23 cellular contexts compared by ENCODE assay signal in the genomic region with DNA sequence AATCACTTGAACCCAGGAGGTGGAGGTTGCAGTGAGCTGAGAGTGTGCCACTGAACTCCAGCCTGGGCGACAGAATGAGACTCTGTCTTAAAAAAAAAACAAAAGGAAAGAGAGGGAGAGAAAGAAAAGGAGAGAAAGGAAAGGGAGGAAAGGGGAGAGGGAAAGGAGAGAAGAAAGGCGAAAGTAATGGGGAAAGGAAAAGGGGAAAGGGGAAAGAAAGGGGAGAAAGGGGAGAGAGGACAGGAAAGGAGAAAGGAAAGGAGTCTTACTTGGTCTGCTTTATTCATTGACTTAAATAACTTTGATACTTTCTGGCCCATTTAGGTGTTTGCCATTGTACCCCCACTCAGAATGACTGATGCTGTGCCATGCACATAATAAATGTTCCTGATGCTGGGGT. TPM values are rescaled to one million over a fixed set of nuclear protein-coding genes. Genes with fewer than 3 reads are reported as not detected.
DNase-seq lines count a peak whose midpoint lies in the region; ATAC-seq, FAIRE-seq and TF ChIP-seq lines count a peak whose summit lies in the region.
"Had no signal": no experiment of that assay in that cellular context is flagged by ENCODE, and none has a peak within 500 bp of the region (broad histone marks: within the 10 kb centered on the region; RNA-seq: fewer than 3 reads in every experiment).

No MANE protein-coding gene starts in this region.

- in situ Hi-C loops in K562 (cut with MboI): no loop called here
- in situ Hi-C loops in KBM-7 (cut with MboI; ENCODE audit: low pct_unique_long_range_greater_than_20kb, low sequenced_read_pairs): no loop called here

- peaks cover 38% of the 10 kb centered on the region for H3K36me3 Mint-ChIP-seq in T-helper 2 cell treated with Interferon-gamma antibody and Interleukin-4, amounts not matched to agents 5 μg/mL and 100 μg/mL, for 36 hours (ENCODE audit: low read depth)

- no peak for DNase-seq in T-helper 2 cell treated with Interferon-gamma antibody and Interleukin-4, amounts not matched to agents 5 μg/mL and 100 μg/mL, for 36 hours (ENCODE audit: low spot score)
- no peak for DNase-seq in T-helper 2 cell
- no peak for DNase-seq in K562 (ENCODE audit: extremely low read depth in 1 of 4, low spot score in 3 of 4)
- DNase-seq in mesendoderm: no peak
- DNase-seq in KBM-7: no peak
- DNase-seq: AML-193; Caco-2; Calu3; CD4-positive, alpha-beta T cell; CD8-positive, alpha-beta T cell; DMS79 treated with DMSO at 0.1 percent for 48 hours; GF-D8 had no signal

- peak overlapping the region; percentile 2 for H3K27ac Mint-ChIP-seq in T-helper 2 cell treated with Interferon-gamma antibody and Interleukin-4, amounts not matched to agents 5 μg/mL and 100 μg/mL, for 36 hours
- H3K27ac Mint-ChIP-seq: B cell; CD4-positive, alpha-beta T cell; CD8-positive, alpha-beta T cell had no signal

- POLR2A ChIA-PET in HEK293 (lab: Yijun Ruan, JAX) (no interaction called here), K562 (lab: Yijun Ruan, JAX) (interaction anchor here (0.8 to 1.7 kb wide), 4 partner anchors 9 to 15 kb away, joined by 3 to 11 read pairs (median 5); no protein-coding TSS in a partner anchor)

- H3K27me3 ChIP-seq in K562 (ENCODE audit: control insufficient read depth in 2 of 2, insufficient read depth in 2 of 2, low read length in 2 of 2) (no peaks in the 10 kb centered on the region), mesendoderm (ENCODE audit: insufficient read depth, low read length, poor library complexity) (no peaks in the 10 kb centered on the region)
- H3K27me3 ChIP-seq: BLaER1 treated with 17β-estradiol and CSF1 and Interleukin-3, amounts not matched to agents 10 nM and 100 nM had no signal

- intact Hi-C loops in K562 (cut with micrococcal nuclease): no loop called here

- no peak for TF ChIP-seq EP300 in K562 (IDR thresholded peaks at IDR 0.05; ENCODE audit: low read length)

- 57% methylated on average over 1 of the region's 2 CpGs for WGBS in K562 (ENCODE audit: insufficient coverage, low coverage, missing lambda C conversion rate)
- 100% methylated on average over 1 of the region's 2 CpGs for WGBS in mesendoderm (ENCODE audit: extremely low coverage, insufficient coverage, low lambda C conversion rate)

- no peak overlapping the region for H3K9ac ChIP-seq in K562 (ENCODE audit: insufficient read depth in 1 of 2, low read depth in 2 of 2, low read length in 2 of 2)
- H3K9ac ChIP-seq in mesendoderm (ENCODE audit: low read length): no peak overlapping the region
- H3K9ac ChIP-seq: BLaER1 treated with 17β-estradiol and CSF1 and Interleukin-3, amounts not matched to agents 10 nM and 100 nM had no signal

- no peak overlapping the region for H3K4ac ChIP-seq in mesendoderm (ENCODE audit: low read depth, low read length)

- no peak overlapping the region for H3K23ac ChIP-seq in mesendoderm (ENCODE audit: low read length)

- H3K4me2 ChIP-seq in K562 (ENCODE audit: insufficient read depth, low read length) (no peak overlapping the region), mesendoderm (ENCODE audit: low read length) (no peak overlapping the region)
- H3K4me2 ChIP-seq: A549; BLaER1 treated with 17β-estradiol and CSF1 and Interleukin-3, amounts not matched to agents 10 nM and 100 nM had no signal

- H3K4me1 ChIP-seq in HEK293 (ENCODE audit: control insufficient read depth, insufficient read depth, low read length) (no peaks in the 10 kb centered on the region), K562 (replicated peaks in 1 of 2; ENCODE audit: control insufficient read depth in 2 of 2, insufficient read depth in 2 of 2, low read length in 2 of 2) (peaks cover 0 to 7% of the 10 kb centered on the region in 2 experiments; a peak in 3 of 5 replicates), mesendoderm (ENCODE audit: control insufficient read depth, low read depth, low read length) (no peaks in the 10 kb centered on the region)
- H3K4me1 ChIP-seq: Caco-2 had no signal

- H2BK120ac ChIP-seq in mesendoderm (ENCODE audit: low read depth, low read length): no peak overlapping the region

- no peak for FAIRE-seq in K562 (lab: Jason Lieb, UNC)
- FAIRE-seq: A549, D721Med, G401.6, GM12891, GM19239 had no signal

- no peaks in the 10 kb centered on the region for H3K79me1 ChIP-seq in mesendoderm (ENCODE audit: low read length)

- H4K20me1 ChIP-seq in K562 (replicated peaks; ENCODE audit: control insufficient read depth, insufficient read depth, low read length): no peaks in the 10 kb centered on the region

- no peak overlapping the region for H2AK5ac ChIP-seq in mesendoderm (ENCODE audit: low read length)

- no peak for TF ChIP-seq RAD21 in K562 (CRISPR knock-in tag; conservative IDR thresholded peaks at IDR 0.05 in 1 of 2, IDR thresholded peaks at IDR 0.05 in 1 of 2)

- H3K56ac ChIP-seq in mesendoderm (ENCODE audit: low read length): no peak overlapping the region

- H3K4me3 ChIP-seq in HEK293 (ENCODE audit: low read depth, low read length) (no peak overlapping the region), K562 (no peak overlapping the region), mesendoderm (ENCODE audit: low read length) (no peak overlapping the region)
- H3K4me3 ChIP-seq: A549; BLaER1 treated with 17β-estradiol and CSF1 and Interleukin-3, amounts not matched to agents 10 nM and 100 nM had no signal

- H4K5ac ChIP-seq in mesendoderm (ENCODE audit: low read length): no peak overlapping the region

- H3K9me1 ChIP-seq in K562 (ENCODE audit: control insufficient read depth, insufficient read depth, low read length): no peaks in the 10 kb centered on the region

- H3K9me3 ChIP-seq in HEK293 (ENCODE audit: control insufficient read depth, insufficient read depth, low read depth, low read length): no peaks in the 10 kb centered on the region
- no peaks in the 10 kb centered on the region for H3K9me3 ChIP-seq in K562 (replicated peaks; ENCODE audit: control insufficient read depth, insufficient read depth, low read depth, low read length)
- H3K9me3 ChIP-seq: A549; BLaER1 treated with 17β-estradiol and CSF1 and Interleukin-3, amounts not matched to agents 10 nM and 100 nM; Caco-2 had no signal

- peaks cover 6% of the 10 kb centered on the region for H3K4me1 Mint-ChIP-seq in T-helper 2 cell treated with Interferon-gamma antibody and Interleukin-4, amounts not matched to agents 5 μg/mL and 100 μg/mL, for 36 hours (ENCODE audit: low read depth)

- H4K8ac ChIP-seq in mesendoderm (ENCODE audit: low read depth, low read length): no peak overlapping the region

- H3K4me3 Mint-ChIP-seq in T-helper 2 cell treated with Interferon-gamma antibody and Interleukin-4, amounts not matched to agents 5 μg/mL and 100 μg/mL, for 36 hours: no peak overlapping the region
- H3K4me3 Mint-ChIP-seq: B cell; CD4-positive, alpha-beta T cell; CD8-positive, alpha-beta T cell had no signal

- H3K18ac ChIP-seq in mesendoderm (ENCODE audit: low read length): no peak overlapping the region

- no TSS peak for BruUV-seq in K562 (replicated peaks; lab: Mats Ljungman, UMichigan)

- no peak overlapping the region for H2AFZ ChIP-seq in K562 (ENCODE audit: low read depth, low read length)

- no peaks in the 10 kb centered on the region for H3K9me3 Mint-ChIP-seq in T-helper 2 cell treated with Interferon-gamma antibody and Interleukin-4, amounts not matched to agents 5 μg/mL and 100 μg/mL, for 36 hours
- H3K9me3 Mint-ChIP-seq: CD4-positive, alpha-beta T cell; CD8-positive, alpha-beta T cell had no signal

- H3K27me3 Mint-ChIP-seq in T-helper 2 cell treated with Interferon-gamma antibody and Interleukin-4, amounts not matched to agents 5 μg/mL and 100 μg/mL, for 36 hours (ENCODE audit: low read depth): no peaks in the 10 kb centered on the region
- H3K27me3 Mint-ChIP-seq: B cell; CD4-positive, alpha-beta T cell had no signal

- no peak overlapping the region for H2BK15ac ChIP-seq in mesendoderm (replicated peaks; ENCODE audit: low read depth)

- CTCF ChIA-PET in HEK293 (lab: Yijun Ruan, JAX): interaction anchor here (1.2 kb wide), 1 partner anchor 19 kb away, joined by 5 read pairs; no protein-coding TSS in a partner anchor
- CTCF ChIA-PET in K562 (lab: Yijun Ruan, JAX; ENCODE audit: low intra/inter-chr PET ratio): no interaction called here

- TF ChIP-seq CTCF in HEK293 (tag by site-specific recombination; IDR thresholded peaks at IDR 0.05) (no peak), K562 (IDR thresholded peaks at IDR 0.05 in 2 of 3, conservative IDR thresholded peaks at IDR 0.05 in 1 of 3; ENCODE audit: insufficient read depth in 2 of 3, low read depth in 1 of 3, low read length in 3 of 3) (no peak)

- no peak overlapping the region for H2BK5ac ChIP-seq in mesendoderm (ENCODE audit: low read length)

- H3K36me3 ChIP-seq in HEK293 (ENCODE audit: control insufficient read depth in 2 of 2, insufficient read depth in 1 of 2, low read length in 2 of 2) (peaks cover 64 to 82% of the 10 kb centered on the region in 2 experiments), K562 (ENCODE audit: control insufficient read depth, insufficient read depth, low read length) (peaks cover 92% of the 10 kb centered on the region), mesendoderm (ENCODE audit: control insufficient read depth, insufficient read depth, low read length) (peaks cover 4% of the 10 kb centered on the region)

- H3K79me2 ChIP-seq in K562 (ENCODE audit: control insufficient read depth, insufficient read depth, low read length) (peaks cover 28% of the 10 kb centered on the region), mesendoderm (ENCODE audit: control insufficient read depth, insufficient read depth, low read length) (no peaks in the 10 kb centered on the region)

- H3K27ac ChIP-seq in HEK293 (ENCODE audit: extremely low read depth, low read depth, low read length): no peak overlapping the region
- H3K27ac ChIP-seq in K562 (ENCODE audit: extremely low read depth, low read depth, low read length): no peak overlapping the region
- H3K27ac ChIP-seq in mesendoderm (ENCODE audit: low read depth, low read length): no peak overlapping the region
- H3K27ac ChIP-seq: 22Rv1; A549; BLaER1 treated with 17β-estradiol and CSF1 and Interleukin-3, amounts not matched to agents 10 nM and 100 nM; C4-2B had no signal

- 0 out of 2 replicates have a peak, but pooled peaks have one; percentile 51 for TF ChIP-seq POLR2A in K562 (conservative IDR thresholded peaks at IDR 0.05)

- no peak for ATAC-seq in K562
- ATAC-seq: A549; CD8-positive, alpha-beta T cell had no signal

RNA-seq across cellular contexts. Expression of a gene that starts 11.8 kb away (rescaled TPM):
- total RNA-seq in K562 (2011; cell fraction: chromatin; rRNA removed; ENCODE audit: low replicate concordance): 126 and 174 TPM in 2 replicates
- total RNA-seq in K562 (2011; cell fraction: nucleolus; rRNA removed): 97.2 and 98.2 TPM in 2 replicates
- 106 and 123 TPM in 2 replicates for total RNA-seq in K562 (2011; cell fraction: nucleoplasm; rRNA removed)
- total RNA-seq in K562 (2014; rRNA removed): 33.4 and 37.0 TPM in 2 replicates
- 34.1 and 39.0 TPM in 2 replicates for total RNA-seq in K562 (2014; rRNA removed; fragmentation: Illumina TruSeq; extraction: Trizol)
- total RNA-seq in K562 (2015; rRNA removed; fragmentation: Illumina TruSeq; extraction: Trizol): 33.8 and 34.2 TPM in 2 replicates
- total RNA-seq in K562 (2021): 43.3 and 44.4 TPM in 2 replicates
- polyA plus RNA-seq in K562 (2011; rRNA removed): 60.2 and 65.6 TPM in 2 replicates
- polyA plus RNA-seq in K562 (2011; cell fraction: cytosol; rRNA removed): 53.3 and 69.6 TPM in 2 replicates
- polyA plus RNA-seq in K562 (2011; cell fraction: nucleus; rRNA removed): 43.8 and 46.3 TPM in 2 replicates
- polyA plus RNA-seq in K562 (2012): 37.5 and 42.1 TPM in 2 replicates
- 47.8 and 47.9 TPM in 2 replicates for polyA plus RNA-seq in K562 (2014; fragmentation: Illumina TruSeq; extraction: Trizol)
- polyA plus RNA-seq in K562 (2014; fragmentation: Nextera tagmentation; extraction: Ambion mirVana): 10 to 100 TPM; 47.3 to 54.9 TPM
- 43.5 and 46.3 TPM in 2 replicates for polyA plus RNA-seq in K562 (2014; rRNA removed)
- polyA minus RNA-seq in K562 (2011; rRNA and poly(A)+ RNA removed): 113 and 133 TPM in 2 replicates
- polyA minus RNA-seq in K562 (2011; cell fraction: cytosol; rRNA and poly(A)+ RNA removed): 44.5 and 46.0 TPM in 2 replicates
- polyA minus RNA-seq in K562 (2011; cell fraction: nucleus; rRNA and poly(A)+ RNA removed): 24.6 and 44.7 TPM in 2 replicates
- 15.9 TPM for polyA plus RNA-seq in mesendoderm (2013, experiment 1 of 2)
- 16.9 TPM for polyA plus RNA-seq in mesendoderm (2013, experiment 2 of 2)

RNA-seq across cellular contexts. Expression of a gene that starts 41.8 kb away (rescaled TPM):
- 2.2 and 5.8 TPM in 2 replicates for total RNA-seq in K562 (2011; cell fraction: chromatin; rRNA removed; ENCODE audit: low replicate concordance)
- 5.3 and 5.8 TPM in 2 replicates for total RNA-seq in K562 (2011; cell fraction: nucleolus; rRNA removed)
- 3.4 and 3.7 TPM in 2 replicates for total RNA-seq in K562 (2011; cell fraction: nucleoplasm; rRNA removed)
- total RNA-seq in K562 (2014; rRNA removed): 0.32 and 0.33 TPM in 2 replicates
- total RNA-seq in K562 (2014; rRNA removed; fragmentation: Illumina TruSeq; extraction: Trizol): 0.25 and 0.32 TPM in 2 replicates
- total RNA-seq in K562 (2015; rRNA removed; fragmentation: Illumina TruSeq; extraction: Trizol): 0.23 and 0.36 TPM in 2 replicates
- 0.71 and 0.81 TPM in 2 replicates for total RNA-seq in K562 (2021)
- polyA plus RNA-seq in K562 (2011; rRNA removed): 0.29 and 1.6 TPM in 2 replicates
- 0.46 and 1.1 TPM in 2 replicates for polyA plus RNA-seq in K562 (2011; cell fraction: cytosol; rRNA removed)
- polyA plus RNA-seq in K562 (2011; cell fraction: nucleus; rRNA removed): 5.6 and 13.1 TPM in 2 replicates
- 0.79 and 3.1 TPM in 2 replicates for polyA plus RNA-seq in K562 (2012)
- polyA plus RNA-seq in K562 (2014; fragmentation: Illumina TruSeq; extraction: Trizol): 0.17 and 0.52 TPM in 2 replicates
- polyA plus RNA-seq in K562 (2014; fragmentation: Nextera tagmentation; extraction: Ambion mirVana): under 1 TPM; 0.06 TPM
- 0.13 and 1.1 TPM in 2 replicates for polyA plus RNA-seq in K562 (2014; rRNA removed)
- 0.70 and 0.93 TPM in 2 replicates for polyA minus RNA-seq in K562 (2011; rRNA and poly(A)+ RNA removed)
- polyA minus RNA-seq in K562 (2011; cell fraction: cytosol; rRNA and poly(A)+ RNA removed): not detected in 2 replicates
- 1.2 and 5.1 TPM in 2 replicates for polyA minus RNA-seq in K562 (2011; cell fraction: nucleus; rRNA and poly(A)+ RNA removed)
- 3.3 TPM for polyA plus RNA-seq in mesendoderm (2013, experiment 1 of 2)
- polyA plus RNA-seq in mesendoderm (2013, experiment 2 of 2): 3.3 TPM
- total RNA-seq: A172 had no signal

RNA-seq across cellular contexts. Expression of a gene that starts 48.9 kb away (rescaled TPM):
- total RNA-seq in K562 (2011; cell fraction: chromatin; rRNA removed; ENCODE audit: low replicate concordance): 185 and 351 TPM in 2 replicates
- total RNA-seq in K562 (2011; cell fraction: nucleolus; rRNA removed): 205 and 247 TPM in 2 replicates
- total RNA-seq in K562 (2011; cell fraction: nucleoplasm; rRNA removed): 458 and 624 TPM in 2 replicates
- total RNA-seq in K562 (2014; rRNA removed) (2,410 and 3,306 TPM in 2 replicates), K562 (2014; rRNA removed; fragmentation: Illumina TruSeq; extraction: Trizol) (2,696 and 2,943 TPM in 2 replicates), K562 (2015; rRNA removed; fragmentation: Illumina TruSeq; extraction: Trizol) (1,782 and 1,893 TPM in 2 replicates), K562 (2021) (1,267 and 1,360 TPM in 2 replicates)
- polyA plus RNA-seq in K562 (2011; rRNA removed) (2,284 and 2,713 TPM in 2 replicates), K562 (2014; fragmentation: Illumina TruSeq; extraction: Trizol) (1,923 and 1,965 TPM in 2 replicates), K562 (2014; fragmentation: Nextera tagmentation; extraction: Ambion mirVana) (1,000 to 10,000 TPM; 4,348 to 5,184 TPM), K562 (2014; rRNA removed) (1,877 and 2,534 TPM in 2 replicates)
- polyA plus RNA-seq in K562 (2011; cell fraction: cytosol; rRNA removed): 724 and 2,858 TPM in 2 replicates
- 272 and 676 TPM in 2 replicates for polyA plus RNA-seq in K562 (2011; cell fraction: nucleus; rRNA removed)
- 1,181 and 2,353 TPM in 2 replicates for polyA plus RNA-seq in K562 (2012)
- polyA minus RNA-seq in K562 (2011; rRNA and poly(A)+ RNA removed): 762 and 899 TPM in 2 replicates
- polyA minus RNA-seq in K562 (2011; cell fraction: cytosol; rRNA and poly(A)+ RNA removed): 241 and 256 TPM in 2 replicates
- polyA minus RNA-seq in K562 (2011; cell fraction: nucleus; rRNA and poly(A)+ RNA removed): 65.4 and 198 TPM in 2 replicates
- polyA plus RNA-seq in mesendoderm (2013, experiment 1 of 2): 881 TPM
- polyA plus RNA-seq in mesendoderm (2013, experiment 2 of 2): 871 TPM

RNA-seq across cellular contexts. Expression of a gene that starts 48.9 kb away (rescaled TPM):
- 66.5 and 77.9 TPM in 2 replicates for total RNA-seq in K562 (2011; cell fraction: chromatin; rRNA removed; ENCODE audit: low replicate concordance)
- 55.3 and 56.5 TPM in 2 replicates for total RNA-seq in K562 (2011; cell fraction: nucleolus; rRNA removed)
- 56.4 and 78.1 TPM in 2 replicates for total RNA-seq in K562 (2011; cell fraction: nucleoplasm; rRNA removed)
- total RNA-seq in K562 (2014; rRNA removed) (49.0 and 61.0 TPM in 2 replicates), K562 (2014; rRNA removed; fragmentation: Illumina TruSeq; extraction: Trizol) (27.2 and 30.7 TPM in 2 replicates), K562 (2015; rRNA removed; fragmentation: Illumina TruSeq; extraction: Trizol) (47.1 and 49.7 TPM in 2 replicates), K562 (2021) (64.3 and 64.7 TPM in 2 replicates)
- polyA plus RNA-seq in K562 (2011; rRNA removed) (39.6 and 70.2 TPM in 2 replicates), K562 (2014; fragmentation: Illumina TruSeq; extraction: Trizol) (52.3 and 56.7 TPM in 2 replicates), K562 (2014; fragmentation: Nextera tagmentation; extraction: Ambion mirVana) (10 to 100 TPM; 10.5 to 11.7 TPM), K562 (2014; rRNA removed) (44.2 and 50.0 TPM in 2 replicates)
- 74.3 and 85.0 TPM in 2 replicates for polyA plus RNA-seq in K562 (2011; cell fraction: cytosol; rRNA removed)
- polyA plus RNA-seq in K562 (2011; cell fraction: nucleus; rRNA removed): 66.4 and 77.5 TPM in 2 replicates
- polyA plus RNA-seq in K562 (2012): 36.7 and 72.3 TPM in 2 replicates
- polyA minus RNA-seq in K562 (2011; rRNA and poly(A)+ RNA removed): 37.4 and 44.6 TPM in 2 replicates
- 44.1 and 45.1 TPM in 2 replicates for polyA minus RNA-seq in K562 (2011; cell fraction: cytosol; rRNA and poly(A)+ RNA removed)
- 33.0 and 46.3 TPM in 2 replicates for polyA minus RNA-seq in K562 (2011; cell fraction: nucleus; rRNA and poly(A)+ RNA removed)
- 23.2 TPM for polyA plus RNA-seq in mesendoderm (2013, experiment 1 of 2)
- 22.7 TPM for polyA plus RNA-seq in mesendoderm (2013, experiment 2 of 2)
